1 cellular context compared by ENCODE assay signal in genomic region chr19:46529622-46530451, GRCh38.
TF ChIP-seq lines count a peak whose summit lies in the region.

No MANE protein-coding gene starts in this region.

TF ChIP-seq in K562, 482 proteins besides CTCF, POLR2A, EP300 and RAD21 (continued from another document):
- TF ChIP-seq ZBTB1 (CRISPR knock-in tag; IDR thresholded peaks at IDR 0.05; ENCODE audit: borderline replicate concordance, low read depth): peak; percentile 36; the same call in 1 of the 2 replicates
- peak; percentile 52; the same call in 1 of the 2 replicates for TF ChIP-seq TOE1 (IDR thresholded peaks at IDR 0.05; ENCODE audit: borderline replicate concordance)
- no peak for TF ChIP-seq TOE1 (CRISPR knock-in tag; IDR thresholded peaks at IDR 0.05; ENCODE audit: borderline replicate concordance, low read depth)
- peak in 1 of 2 experiments; percentile 42; a peak in 2 of 3 replicates for TF ChIP-seq CBX3 (IDR thresholded peaks at IDR 0.05; ENCODE audit: borderline replicate concordance in 1 of 2, low read length in 2 of 2)
- TF ChIP-seq HDAC2 (IDR thresholded peaks at IDR 0.05): peak; percentile 97
- TF ChIP-seq, protein P1, sequence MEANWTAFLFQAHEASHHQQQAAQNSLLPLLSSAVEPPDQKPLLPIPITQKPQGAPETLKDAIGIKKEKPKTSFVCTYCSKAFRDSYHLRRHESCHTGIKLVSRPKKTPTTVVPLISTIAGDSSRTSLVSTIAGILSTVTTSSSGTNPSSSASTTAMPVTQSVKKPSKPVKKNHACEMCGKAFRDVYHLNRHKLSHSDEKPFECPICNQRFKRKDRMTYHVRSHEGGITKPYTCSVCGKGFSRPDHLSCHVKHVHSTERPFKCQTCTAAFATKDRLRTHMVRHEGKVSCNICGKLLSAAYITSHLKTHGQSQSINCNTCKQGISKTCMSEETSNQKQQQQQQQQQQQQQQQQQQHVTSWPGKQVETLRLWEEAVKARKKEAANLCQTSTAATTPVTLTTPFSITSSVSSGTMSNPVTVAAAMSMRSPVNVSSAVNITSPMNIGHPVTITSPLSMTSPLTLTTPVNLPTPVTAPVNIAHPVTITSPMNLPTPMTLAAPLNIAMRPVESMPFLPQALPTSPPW (CRISPR knock-in tag; IDR thresholded peaks at IDR 0.05): peak; percentile 32; the same call in 1 of the 2 replicates
TF ChIP-seq in K562: peak in this region for 52.
